Comparison of ENCODE assay signal across 8 cellular contexts in genomic region chr14:69152944-69153847, GRCh38. TPM values are rescaled to one million over a fixed set of nuclear protein-coding genes. Genes with fewer than 3 reads are reported as not detected.
DNase-seq lines count a peak whose midpoint lies in the region; ATAC-seq, FAIRE-seq and TF ChIP-seq lines count a peak whose summit lies in the region.

Gene DCAF5, minus strand, starts transcription at chr14:69153119. Its CDS starts 141 bp downstream, at chr14:69152978.

- peak in 1 of 3 experiments; percentile 5 for TF ChIP-seq CTCF in esophagus muscularis mucosa (IDR thresholded peaks at IDR 0.05)

- TF ChIP-seq POLR2A in esophagus muscularis mucosa (IDR thresholded peaks at IDR 0.05; ENCODE audit: low read depth) = peak; percentile 71

- H3K4me3 Mint-ChIP-seq in activated T-cell treated with anti-CD3 and anti-CD28 coated beads, Interleukin-2, amount 50 U/mL, for 72 hours = peak within 1 kb of the TSS; percentile 93 to 99

- H3K9ac ChIP-seq in Karpas-422 (ENCODE audit: low read length) = peak within 1 kb of the TSS; percentile 95

- H3K4me1 ChIP-seq in Karpas-422 (ENCODE audit: low read length) = peaks cover 38% of the 10 kb centered on the region
- peaks cover 16 to 41% (median 36%) of the 10 kb centered on the region in 4 donors for H3K4me1 ChIP-seq in esophagus muscularis mucosa

- DNase-seq in DMS53 treated with DMSO at 0.1 percent for 48 hours (lab: John Stamatoyannopoulos, UW; ENCODE audit: unreplicated experiment) = peak; percentile 70
- DNase-seq in Karpas-422 = peak; percentile 98
- DNase-seq in RCC 7860 (ENCODE audit: low spot score) = peak; percentile 76
- DNase-seq in activated T-cell treated with anti-CD3 and anti-CD28 coated beads, Interleukin-2, amount 50 U/mL, for 72 hours = peak; percentile 92 to 96
- DNase-seq in esophagus muscularis mucosa (ENCODE audit: extremely low spot score) = peak; percentile 98
- DNase-seq in myocyte (ENCODE audit: low read depth) = peak; percentile 95
- peak; percentile 87 to 93 for DNase-seq in stimulated activated CD8-positive, alpha-beta memory T cell treated with anti-CD3 and anti-CD28 coated beads, Interleukin-7, amount 100 ng/mL, for 4 hours (ENCODE audit: low read depth in 2 of 2)

- H3K27ac Mint-ChIP-seq in activated T-cell treated with anti-CD3 and anti-CD28 coated beads, Interleukin-2, amount 50 U/mL, for 72 hours = peak within 1 kb of the TSS; percentile 98

- H3K4me2 ChIP-seq in Karpas-422 (ENCODE audit: low read depth, low read length, poor library complexity, severe bottlenecking) = peak within 1 kb of the TSS; percentile 97

- peak within 1 kb of the TSS; percentile 92 for H2AFZ ChIP-seq in Karpas-422 (ENCODE audit: low read length)

- peak; percentile 77 for ATAC-seq in GM21737 (IDR thresholded peaks at IDR 0.05; ENCODE audit: unreplicated experiment)
- ATAC-seq in activated T-cell treated with anti-CD3 and anti-CD28 coated beads, Interleukin-2, amount 50 U/mL, for 72 hours (replicated peaks in 1 of 2) = peak; percentile 93 to 94

- H3K36me3 ChIP-seq in Karpas-422 (ENCODE audit: insufficient read depth, low read length) = peaks cover 14% of the 10 kb centered on the region; the same call in 1 of the 2 replicates
- peaks cover 0 to 11% (median 4%) of the 10 kb centered on the region in 4 donors for H3K36me3 ChIP-seq in esophagus muscularis mucosa

- intact Hi-C loops in esophagus muscularis mucosa (cut with DNase I) = no loop called here

- peaks cover 42% of the 10 kb centered on the region for H3K79me2 ChIP-seq in Karpas-422 (ENCODE audit: low read length)

- H3K9me3 ChIP-seq in Karpas-422 (ENCODE audit: low read length) (no peaks in the 10 kb centered on the region), esophagus muscularis mucosa (no peaks in the 10 kb centered on the region)

- H3K4me1 Mint-ChIP-seq in activated T-cell treated with anti-CD3 and anti-CD28 coated beads, Interleukin-2, amount 50 U/mL, for 72 hours (ENCODE audit: low read depth) = peaks cover 34% of the 10 kb centered on the region

- H3K27ac ChIP-seq in Karpas-422 (ENCODE audit: low read length) (peak within 1 kb of the TSS; percentile 83), esophagus muscularis mucosa (replicated peaks in 1 of 4) (peak within 1 kb of the TSS; percentile 97 to 100 (median 98))

- FAIRE-seq in RCC 7860 (lab: Jason Lieb, UNC) = no peak

- no peaks in the 10 kb centered on the region for H3K9me2 ChIP-seq in Karpas-422 (replicated peaks; ENCODE audit: insufficient read depth, low read length)

- H3K4me3 ChIP-seq in Karpas-422 (ENCODE audit: low read length) (peak within 1 kb of the TSS; percentile 92), esophagus muscularis mucosa (peak within 1 kb of the TSS; percentile 83 to 98 (median 92))

- peaks cover 3 to 7% of the 10 kb centered on the region in 2 donors for H3K36me3 Mint-ChIP-seq in activated T-cell treated with anti-CD3 and anti-CD28 coated beads, Interleukin-2, amount 50 U/mL, for 72 hours (ENCODE audit: insufficient read depth in 2 of 2)

- H3K9me3 Mint-ChIP-seq in activated T-cell treated with anti-CD3 and anti-CD28 coated beads, Interleukin-2, amount 50 U/mL, for 72 hours = no peaks in the 10 kb centered on the region

- no peaks in the 10 kb centered on the region for H4K20me1 ChIP-seq in Karpas-422 (ENCODE audit: insufficient read depth, low read depth, low read length)

- no peaks in the 10 kb centered on the region for H3K27me3 Mint-ChIP-seq in activated T-cell treated with anti-CD3 and anti-CD28 coated beads, Interleukin-2, amount 50 U/mL, for 72 hours (ENCODE audit: low read depth)

- WGBS in esophagus muscularis mucosa = 1% methylated on average over 34 of the region's 97 CpGs

- TF ChIP-seq EP300 in esophagus muscularis mucosa (IDR thresholded peaks at IDR 0.05) = no peak

- H3K27me3 ChIP-seq in Karpas-422 (ENCODE audit: low read length) (no peaks in the 10 kb centered on the region), esophagus muscularis mucosa (no peaks in the 10 kb centered on the region)

RNA-seq across cellular contexts. Expression of gene DCAF5, which starts in this region (rescaled TPM):
- 39.8 and 45.5 TPM in 2 replicates for total RNA-seq in Karpas-422 (2014; rRNA removed; shearing (Covaris generic); ENCODE audit: low replicate concordance)
- total RNA-seq in activated T-cell treated with anti-CD3 and anti-CD28 coated beads, Interleukin-2, amount 50 U/mL, for 72 hours = 10 to 100 TPM; 52.3 to 53.5 TPM
- total RNA-seq in esophagus muscularis mucosa (10 to 100 TPM; 37.4 to 67.1 (median 46.4) TPM), myocyte (41.6 and 41.8 TPM in 2 replicates)
- polyA plus RNA-seq in myocyte (2012) = 38.8 TPM

Comparison
In these comparisons a context has a peak if more than half of its experiments do, and no peak if none do; other contexts are left out.
1. Peak in every context shown above with its lines: DNase-seq, ATAC-seq, H3K4me3 ChIP-seq and H3K27ac ChIP-seq.